In the genomic region with DNA sequence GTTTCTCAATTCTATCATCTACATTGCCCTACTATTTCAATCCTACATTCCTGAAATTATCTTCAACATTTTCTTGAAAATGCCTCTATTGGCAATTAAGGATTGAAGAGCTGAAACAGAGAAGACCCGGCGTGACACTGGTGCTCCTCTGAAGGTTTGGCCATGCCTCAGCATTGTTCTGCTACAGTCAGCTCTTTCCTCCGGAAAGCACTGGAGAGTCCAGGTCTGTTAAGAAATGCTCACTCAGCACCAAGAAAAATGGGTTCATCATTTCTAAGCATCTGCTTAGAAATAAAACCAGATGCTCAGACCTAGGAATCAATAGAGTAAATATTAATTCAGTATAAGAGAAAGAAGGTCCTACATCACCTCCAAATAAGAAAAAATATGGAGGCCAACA, we compare ENCODE assay signal across 16 cellular contexts.
"Had no signal": no experiment of that assay in that cellular context is flagged by ENCODE, and none has a peak within 500 bp of the region (broad histone marks: within the 10 kb centered on the region; RNA-seq: fewer than 3 reads in every experiment).

No MANE protein-coding gene starts in this region.

- H3K27me3 ChIP-seq: adrenal gland, body of pancreas, right atrium auricular region, stomach had no signal

- H3K4me1 ChIP-seq: adrenal gland, body of pancreas, stomach had no signal

- ATAC-seq: activated CD8-positive, alpha-beta T cell treated with anti-CD3 and anti-CD28 coated beads, Interleukin-2, amount 10 ng/mL, durations not matched to agents 7 days and 5 days; body of pancreas had no signal

- H3K27ac ChIP-seq: adrenal gland, body of pancreas, left ventricle myocardium inferior, right atrium auricular region, stomach had no signal

- H3K9me3 ChIP-seq: adrenal gland, body of pancreas, right atrium auricular region, stomach, thoracic aorta had no signal

- H3K36me3 ChIP-seq: adrenal gland, left ventricle myocardium inferior, right atrium auricular region, stomach, thoracic aorta had no signal

- DNase-seq: activated CD4-positive, alpha-beta T cell treated with anti-CD3 and anti-CD28 coated beads, Interleukin-2, amount 10 ng/mL, durations not matched to agents 7 days and 5 days; activated CD8-positive, alpha-beta T cell treated with anti-CD3 and anti-CD28 coated beads, Interleukin-2, amount 10 ng/mL, durations not matched to agents 7 days and 5 days; activated effector memory CD4-positive, alpha-beta T cell treated with Interleukin-2 at 50 U/mL for 16 hours; activated T-cell treated with anti-CD3 and anti-CD28 coated beads, Interleukin-2, amount 50 U/mL, for 24 hours; adrenal gland; body of pancreas; caudate nucleus; cortex of kidney; erythroblast; immature natural killer cell; left ventricle myocardium inferior; naive B cell; stomach had no signal

- H3K4me3 ChIP-seq: adrenal gland, body of pancreas, left ventricle myocardium inferior, right atrium auricular region, skin epidermis, stomach, thoracic aorta had no signal
